In genomic region chr6:10487668-10488327, GRCh38 we compare ENCODE assay signal across 14 cellular contexts.
"Had no signal": no experiment of that assay in that cellular context is flagged by ENCODE, and none has a peak within 500 bp of the region (broad histone marks: within the 10 kb centered on the region; RNA-seq: fewer than 3 reads in every experiment).

No MANE protein-coding gene starts in this region.

- H3K4me1 Mint-ChIP-seq: activated CD8-positive, alpha-beta memory T cell treated with anti-CD3 and anti-CD28 coated beads, Interleukin-2, amount 10 ng/mL, durations not matched to agents 7 days and 5 days; naive thymus-derived CD8-positive, alpha-beta T cell had no signal

- H3K27ac Mint-ChIP-seq: activated CD8-positive, alpha-beta memory T cell treated with anti-CD3 and anti-CD28 coated beads, Interleukin-2, amount 10 ng/mL, durations not matched to agents 7 days and 5 days; activated naive CD8-positive, alpha-beta T cell; activated T-cell treated with anti-CD3 and anti-CD28 coated beads, Interleukin-2, amount 50 U/mL, for 24 hours; stimulated activated naive CD8-positive, alpha-beta T cell treated with anti-CD3 and anti-CD28 coated beads, Interleukin-15, Interleukin-2, amounts not matched to agents 100 ng/mL and 50 ng/mL, for 24 hours had no signal

- H3K4me1 ChIP-seq: heart right ventricle, lower lobe of right lung, psoas muscle had no signal

- H3K36me3 Mint-ChIP-seq: activated CD8-positive, alpha-beta memory T cell treated with anti-CD3 and anti-CD28 coated beads, Interleukin-2, amount 10 ng/mL, durations not matched to agents 7 days and 5 days; activated naive CD8-positive, alpha-beta T cell had no signal

- H3K4me3 Mint-ChIP-seq: activated CD8-positive, alpha-beta memory T cell treated with anti-CD3 and anti-CD28 coated beads, Interleukin-2, amount 10 ng/mL, durations not matched to agents 7 days and 5 days; activated naive CD8-positive, alpha-beta T cell; activated T-cell treated with anti-CD3 and anti-CD28 coated beads, Interleukin-2, amount 50 U/mL, for 24 hours; naive thymus-derived CD8-positive, alpha-beta T cell; stimulated activated naive CD8-positive, alpha-beta T cell treated with anti-CD3 and anti-CD28 coated beads, Interleukin-15, Interleukin-2, amounts not matched to agents 100 ng/mL and 50 ng/mL, for 24 hours had no signal

- H3K4me3 ChIP-seq: lower lobe of right lung, psoas muscle, thoracic aorta had no signal

- DNase-seq: activated CD8-positive, alpha-beta memory T cell treated with anti-CD3 and anti-CD28 coated beads, Interleukin-2, amount 10 ng/mL, durations not matched to agents 7 days and 5 days; activated effector memory CD4-positive, alpha-beta T cell treated with anti-CD3 and anti-CD28 coated beads, Interleukin-2, amount 50 U/mL, for 16 hours; activated T-cell treated with anti-CD3 and anti-CD28 coated beads, Interleukin-2, amount 50 U/mL, for 24 hours; amygdala; foreskin melanocyte; heart right ventricle; lower lobe of right lung; naive thymus-derived CD8-positive, alpha-beta T cell; psoas muscle; stimulated activated CD4-positive, alpha-beta T cell treated with anti-CD3 and anti-CD28 coated beads, Interleukin-4, amount 100 ng/mL, for 1 hour; stimulated activated CD8-positive, alpha-beta memory T cell treated with anti-CD3 and anti-CD28 coated beads, Interleukin-4, amount 100 ng/mL, for 48 hours had no signal

- H3K27ac ChIP-seq: heart right ventricle, lower lobe of right lung, psoas muscle, thoracic aorta had no signal

- ATAC-seq: activated CD8-positive, alpha-beta memory T cell treated with anti-CD3 and anti-CD28 coated beads, Interleukin-2, amount 10 ng/mL, durations not matched to agents 7 days and 5 days; lower lobe of right lung; naive thymus-derived CD8-positive, alpha-beta T cell; psoas muscle had no signal

- H3K27me3 Mint-ChIP-seq: stimulated activated naive CD8-positive, alpha-beta T cell treated with anti-CD3 and anti-CD28 coated beads, Interleukin-15, Interleukin-2, amounts not matched to agents 100 ng/mL and 50 ng/mL, for 24 hours had no signal

- H3K36me3 ChIP-seq: heart right ventricle, lower lobe of right lung, thoracic aorta had no signal

- H3K9me3 ChIP-seq: heart right ventricle, lower lobe of right lung, psoas muscle, thoracic aorta had no signal

- H3K9me3 Mint-ChIP-seq: activated T-cell treated with anti-CD3 and anti-CD28 coated beads, Interleukin-2, amount 50 U/mL, for 24 hours; stimulated activated naive CD8-positive, alpha-beta T cell treated with anti-CD3 and anti-CD28 coated beads, Interleukin-15, Interleukin-2, amounts not matched to agents 100 ng/mL and 50 ng/mL, for 24 hours had no signal
